Comparison of ENCODE assay signal across 22 cellular contexts in genomic region chr9:86684148-86684547, GRCh38.
A peak's percentile ranks its signal among the peaks of the same experiment; 100 is the strongest.
DNase-seq lines count a peak whose midpoint lies in the region; ATAC-seq and TF ChIP-seq lines count a peak whose summit lies in the region.
"Had no signal": no experiment of that assay in that cellular context is flagged by ENCODE, and none has a peak within 500 bp of the region (broad histone marks: within the 10 kb centered on the region; RNA-seq: fewer than 3 reads in every experiment).

No MANE protein-coding gene starts in this region.

- no peaks in the 10 kb centered on the region for H3K27me3 ChIP-seq in body of pancreas
- H3K27me3 ChIP-seq in thyroid gland: no peaks in the 10 kb centered on the region
- H3K27me3 ChIP-seq in upper lobe of right lung: no peaks in the 10 kb centered on the region
- H3K27me3 ChIP-seq: BE2C, SJCRH30 had no signal

- H3K9me3 Mint-ChIP-seq in osteocyte (ENCODE audit: unreplicated experiment): no peaks in the 10 kb centered on the region
- H3K9me3 Mint-ChIP-seq: CD4-positive, alpha-beta T cell; GM23338 had no signal

- no peaks in the 10 kb centered on the region for H3K27me3 Mint-ChIP-seq in osteocyte (ENCODE audit: unreplicated experiment)

- H3K9me3 ChIP-seq in body of pancreas (no peaks in the 10 kb centered on the region), thyroid gland (no peaks in the 10 kb centered on the region), upper lobe of right lung (no peaks in the 10 kb centered on the region)
- H3K9me3 ChIP-seq: BE2C, Caco-2 had no signal

- peak overlapping the region; percentile 34 for H3K27ac Mint-ChIP-seq in osteocyte (ENCODE audit: unreplicated experiment)
- H3K27ac Mint-ChIP-seq: CD4-positive, alpha-beta T cell; GM23338 had no signal

- H3K4me1 ChIP-seq in body of pancreas: peaks cover 21% of the 10 kb centered on the region
- no peaks in the 10 kb centered on the region for H3K4me1 ChIP-seq in thyroid gland
- peaks cover 5% of the 10 kb centered on the region for H3K4me1 ChIP-seq in upper lobe of right lung
- H3K4me1 ChIP-seq: BE2C, Caco-2, SJCRH30 had no signal

- no peak for TF ChIP-seq POLR2A in body of pancreas (IDR thresholded peaks at IDR 0.05)
- TF ChIP-seq POLR2A in thyroid gland (IDR thresholded peaks at IDR 0.05): no peak

- 6 to 16% methylated on average over 1 of the region's 1 CpG for WGBS in body of pancreas, 2 donors
- WGBS in thyroid gland, 2 donors: 36 to 38% methylated on average over 1 of the region's 1 CpG

- no peaks in the 10 kb centered on the region for H3K36me3 Mint-ChIP-seq in osteocyte (ENCODE audit: unreplicated experiment)

- TF ChIP-seq CTCF in AG10803 (conservative IDR thresholded peaks at IDR 0.05; ENCODE audit: low read length): no peak
- no peak for TF ChIP-seq CTCF in LNCaP clone FGC (IDR thresholded peaks at IDR 0.05; ENCODE audit: control insufficient read depth, extremely low read depth, insufficient read depth)
- TF ChIP-seq CTCF in body of pancreas (IDR thresholded peaks at IDR 0.05): no peak
- no peak for TF ChIP-seq CTCF in osteocyte (IDR thresholded peaks at IDR 0.05)
- no peak for TF ChIP-seq CTCF in thyroid gland (IDR thresholded peaks at IDR 0.05)
- TF ChIP-seq CTCF in upper lobe of right lung (IDR thresholded peaks at IDR 0.05): no peak

- no peak overlapping the region for H3K4me3 ChIP-seq in AG10803 (ENCODE audit: low read length)
- H3K4me3 ChIP-seq in LNCaP clone FGC (ENCODE audit: low read depth, low read length): peak overlapping the region; percentile 9; the same call in 1 of the 2 replicates
- no peak overlapping the region for H3K4me3 ChIP-seq in body of pancreas
- no peak overlapping the region for H3K4me3 ChIP-seq in thyroid gland (replicated peaks in 1 of 3)
- no peak overlapping the region for H3K4me3 ChIP-seq in upper lobe of right lung
- H3K4me3 ChIP-seq: GM23338, SJCRH30 had no signal

- no peak overlapping the region for H3K4me3 Mint-ChIP-seq in osteocyte (ENCODE audit: unreplicated experiment)
- H3K4me3 Mint-ChIP-seq: CD4-positive, alpha-beta T cell; GM23338 had no signal

- intact Hi-C loops in body of pancreas (cut with DNase I): no loop called here
- intact Hi-C loops in thyroid gland (cut with DNase I): no loop called here
- intact Hi-C loops in upper lobe of right lung (cut with DNase I): no loop called here

- ATAC-seq in body of pancreas: peak; percentile 27
- ATAC-seq in activated CD4-positive, CD25-positive, alpha-beta regulatory T cell treated with anti-CD3 and anti-CD28 coated beads, Interleukin-2, amount 50 U/mL, for 24 hours: no peak
- ATAC-seq in upper lobe of right lung: no peak
- ATAC-seq: GM23338, HepG2 had no signal

- peak; percentile 41 for DNase-seq in AG10803 (ENCODE audit: low read depth)
- DNase-seq in LNCaP clone FGC (ENCODE audit: low read depth): peak; percentile 92
- peak in 2 of 4 donors; percentile 7 to 9 for DNase-seq in body of pancreas
- no peak for DNase-seq in osteocyte (ENCODE audit: extremely low spot score, unreplicated experiment)
- no peak for DNase-seq in thyroid gland
- no peak for DNase-seq in NCI-H2081 treated with DMSO at 0.1 percent for 48 hours (lab: John Stamatoyannopoulos, UW)
- DNase-seq in upper lobe of right lung: no peak
- DNase-seq: BE2C; Caco-2; CD4-positive, alpha-beta T cell; DND-41; HCEC 1CT; KBM-7; NCI-H1417; NCI-H1694 treated with DMSO at 0.1 percent for 48 hours; NCI-H526 treated with DMSO at 0.1 percent for 48 hours; OCI-M1; SJCRH30 had no signal

- peaks cover 11% of the 10 kb centered on the region for H3K4me1 Mint-ChIP-seq in osteocyte (ENCODE audit: unreplicated experiment)

- no peaks in the 10 kb centered on the region for H3K36me3 ChIP-seq in body of pancreas (replicated peaks in 1 of 2; ENCODE audit: insufficient read depth in 1 of 2, low read depth in 2 of 2)
- H3K36me3 ChIP-seq in thyroid gland: no peaks in the 10 kb centered on the region
- H3K36me3 ChIP-seq in upper lobe of right lung: no peaks in the 10 kb centered on the region
- H3K36me3 ChIP-seq: BE2C, SJCRH30 had no signal

- H3K27ac ChIP-seq in body of pancreas: peak overlapping the region in 1 of 4 donors; percentile 33
- no peak overlapping the region for H3K27ac ChIP-seq in thyroid gland
- H3K27ac ChIP-seq in upper lobe of right lung: no peak overlapping the region
- H3K27ac ChIP-seq: HL-60, SJCRH30 had no signal

Comparison
In these comparisons a context has a peak if more than half of its experiments do, and no peak if none do; other contexts are left out.
1. DNase-seq: peak in AG10803 (single experiment) and LNCaP clone FGC (single experiment); none in osteocyte (single experiment), thyroid gland (0 of 2), NCI-H2081 treated with DMSO at 0.1 percent for 48 hours (single experiment) and upper lobe of right lung (single experiment).